Comparison of ENCODE assay signal across 8 cellular contexts in the genomic region with DNA sequence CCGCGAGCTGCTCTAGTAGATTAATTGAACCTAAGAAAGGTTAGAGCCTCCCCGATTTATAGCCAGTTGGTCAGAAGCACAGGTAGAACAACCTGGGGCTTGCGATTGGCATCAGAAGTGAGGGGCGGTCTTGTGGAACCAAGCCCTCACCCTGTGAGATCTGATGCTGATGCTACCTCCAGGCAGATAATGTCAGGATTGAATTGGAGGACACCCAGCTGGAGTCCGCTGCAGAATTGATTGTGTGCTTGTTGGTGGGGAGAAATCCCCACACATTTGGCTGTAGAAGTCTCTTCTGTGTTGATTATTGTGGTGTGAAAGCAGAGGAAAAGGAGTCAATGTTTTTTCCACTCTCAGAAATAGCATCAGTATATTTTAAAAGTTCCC. TPM values are rescaled to one million over a fixed set of nuclear protein-coding genes. Genes with fewer than 3 reads are reported as not detected.
A peak's percentile ranks its signal among the peaks of the same experiment; 100 is the strongest.
DNase-seq lines count a peak whose midpoint lies in the region; ATAC-seq and TF ChIP-seq lines count a peak whose summit lies in the region.

No MANE protein-coding gene starts in this region.

- peaks cover 0 to 6% of the 10 kb centered on the region in 2 donors for H3K36me3 ChIP-seq in vagina

- H3K4me1 ChIP-seq in vagina = peaks cover 35% of the 10 kb centered on the region

- peak overlapping the region in 30 of 59 donors; percentile 0 to 41 (median 15) for H3K4me3 ChIP-seq in dorsolateral prefrontal cortex
- no peak overlapping the region for H3K4me3 ChIP-seq in vagina

- H3K4me1 Mint-ChIP-seq in natural killer cell = peaks cover 50 to 55% of the 10 kb centered on the region in 2 donors
- peaks cover 40 to 42% of the 10 kb centered on the region in 2 donors for H3K4me1 Mint-ChIP-seq in natural killer cell treated with Interleukin-12 subunit alpha and Interleukin-12 subunit beta and Interleukin-15 and Interleukin-18, amount 100 ng/mL, for 72 hours (ENCODE audit: low read depth in 2 of 2)
- peaks cover 16% of the 10 kb centered on the region for H3K4me1 Mint-ChIP-seq in neural crest cell

- H3K27ac Mint-ChIP-seq in natural killer cell (peak overlapping the region; percentile 28 to 53), neural crest cell (ENCODE audit: unreplicated experiment) (peak overlapping the region; percentile 15)
- H3K27ac Mint-ChIP-seq in natural killer cell treated with Interleukin-12 subunit alpha and Interleukin-12 subunit beta and Interleukin-15 and Interleukin-18, amount 100 ng/mL, for 72 hours = no peak overlapping the region

- no peak for ATAC-seq in natural killer cell
- no peak for ATAC-seq in natural killer cell treated with Interleukin-12 subunit alpha and Interleukin-12 subunit beta and Interleukin-15 and Interleukin-18, amount 100 ng/mL, for 72 hours

- intact Hi-C loops in natural killer cell (cut with micrococcal nuclease) = no loop called here
- intact Hi-C loops in dorsolateral prefrontal cortex (cut with DNase I) = loop anchor here in 1 of 2 donors (5.0 kb wide), 1 partner anchor 41 kb away; the partner anchor contains the start of gene CREBRF
- intact Hi-C loops in vagina (cut with DNase I) = loop anchor here (5.0 kb wide), 1 partner anchor 41 kb away; the partner anchor contains the start of gene CREBRF

- TF ChIP-seq CTCF in natural killer cell (IDR thresholded peaks at IDR 0.05) (no peak), dorsolateral prefrontal cortex (IDR thresholded peaks at IDR 0.05 in 54 of 56, conservative IDR thresholded peaks at IDR 0.05 in 2 of 56; ENCODE audit: low read depth in 1 of 56, partially characterized antibody in 56 of 56) (no peak), neural crest cell (conservative IDR thresholded peaks at IDR 0.05) (no peak), vagina (IDR thresholded peaks at IDR 0.05) (no peak)

- DNase-seq in natural killer cell (no peak), dorsolateral prefrontal cortex (peak in 1 of 10 donors; percentile 15), neural crest cell (ENCODE audit: low read depth, low spot score) (no peak), vagina (ENCODE audit: extremely low spot score in 2 of 2) (peak; percentile 16 to 60), OCI-M2 (lab: John Stamatoyannopoulos, UW; ENCODE audit: unreplicated experiment) (no peak), Kasumi-1 (lab: John Stamatoyannopoulos, UW) (no peak), DMS53 (lab: John Stamatoyannopoulos, UW) (no peak)
- no peak for DNase-seq in natural killer cell treated with Interleukin-12 subunit alpha and Interleukin-12 subunit beta and Interleukin-15 and Interleukin-18, amount 100 ng/mL, for 72 hours (ENCODE audit: low spot score)

- no peak for TF ChIP-seq POLR2A in vagina (IDR thresholded peaks at IDR 0.05)

- H3K4me3 Mint-ChIP-seq in natural killer cell = no peak overlapping the region
- no peak overlapping the region for H3K4me3 Mint-ChIP-seq in natural killer cell treated with Interleukin-12 subunit alpha and Interleukin-12 subunit beta and Interleukin-15 and Interleukin-18, amount 100 ng/mL, for 72 hours
- no peak overlapping the region for H3K4me3 Mint-ChIP-seq in neural crest cell

- H3K27me3 ChIP-seq in dorsolateral prefrontal cortex (no peaks in the 10 kb centered on the region), vagina (no peaks in the 10 kb centered on the region)

- peak overlapping the region in 57 of 59 donors; percentile 0 to 95 (median 80) for H3K27ac ChIP-seq in dorsolateral prefrontal cortex
- H3K27ac ChIP-seq in vagina = peak overlapping the region; percentile 72

- H3K36me3 Mint-ChIP-seq in natural killer cell (no peaks in the 10 kb centered on the region), neural crest cell (ENCODE audit: low read depth) (peaks cover 12% of the 10 kb centered on the region)
- peaks cover 12% of the 10 kb centered on the region for H3K36me3 Mint-ChIP-seq in natural killer cell treated with Interleukin-12 subunit alpha and Interleukin-12 subunit beta and Interleukin-15 and Interleukin-18, amount 100 ng/mL, for 72 hours

- no peaks in the 10 kb centered on the region for H3K9me3 ChIP-seq in vagina

- H3K9me3 Mint-ChIP-seq in natural killer cell (no peaks in the 10 kb centered on the region), neural crest cell (no peaks in the 10 kb centered on the region)
- no peaks in the 10 kb centered on the region for H3K9me3 Mint-ChIP-seq in natural killer cell treated with Interleukin-12 subunit alpha and Interleukin-12 subunit beta and Interleukin-15 and Interleukin-18, amount 100 ng/mL, for 72 hours

- H3K27me3 Mint-ChIP-seq in natural killer cell (ENCODE audit: low read depth in 2 of 2) = no peaks in the 10 kb centered on the region
- H3K27me3 Mint-ChIP-seq in natural killer cell treated with Interleukin-12 subunit alpha and Interleukin-12 subunit beta and Interleukin-15 and Interleukin-18, amount 100 ng/mL, for 72 hours = no peaks in the 10 kb centered on the region
- H3K27me3 Mint-ChIP-seq in neural crest cell (ENCODE audit: low read depth) = no peaks in the 10 kb centered on the region

RNA-seq across cellular contexts. Expression of gene ATP6V0E1, which starts 32.5 kb away (rescaled TPM):
- total RNA-seq in natural killer cell (100 to 1,000 TPM; 101 to 141 (median 103) TPM), dorsolateral prefrontal cortex (100 to 1,000 TPM in 3 of 120 experiments, 10 to 100 TPM in 117; 35.0 to 115 (median 64.3) TPM), neural crest cell (71.8 and 76.4 TPM in 2 replicates), vagina (121 TPM)
- total RNA-seq in natural killer cell treated with Interleukin-12 subunit alpha and Interleukin-12 subunit beta and Interleukin-15 and Interleukin-18, amount 100 ng/mL, for 72 hours = 100 to 1,000 TPM; 150 to 214 TPM

RNA-seq across cellular contexts. Expression of gene CREBRF, which starts 40.1 kb away (rescaled TPM):
- 100 to 1,000 TPM; 118 to 127 (median 121) TPM for total RNA-seq in natural killer cell
- total RNA-seq in natural killer cell treated with Interleukin-12 subunit alpha and Interleukin-12 subunit beta and Interleukin-15 and Interleukin-18, amount 100 ng/mL, for 72 hours = 10 to 100 TPM in 1 of 2 donors, 1 to 10 TPM in 1; 9.8 to 16.5 TPM
- total RNA-seq in dorsolateral prefrontal cortex = 10 to 100 TPM; 44.1 to 80.1 (median 58.8) TPM
- 4.6 and 5.2 TPM in 2 replicates for total RNA-seq in neural crest cell
- 34.4 TPM for total RNA-seq in vagina

RNA-seq across cellular contexts. Expression of gene RPL26L1, which starts 56.8 kb away (rescaled TPM):
- total RNA-seq in natural killer cell (10 to 100 TPM; 11.2 to 12.4 (median 12.1) TPM), dorsolateral prefrontal cortex (10 to 100 TPM; 13.1 to 36.0 (median 24.4) TPM), neural crest cell (54.6 and 57.5 TPM in 2 replicates), vagina (17.7 TPM)
- total RNA-seq in natural killer cell treated with Interleukin-12 subunit alpha and Interleukin-12 subunit beta and Interleukin-15 and Interleukin-18, amount 100 ng/mL, for 72 hours = 10 to 100 TPM; 41.5 to 47.3 TPM

Comparison
In these comparisons a context has a peak if more than half of its experiments do, and no peak if none do; other contexts are left out.
1. H3K27ac Mint-ChIP-seq: peak in natural killer cell (2 of 2) and neural crest cell (single experiment); none in natural killer cell treated with Interleukin-12 subunit alpha and Interleukin-12 subunit beta and Interleukin-15 and Interleukin-18, amount 100 ng/mL, for 72 hours (0 of 2).
2. DNase-seq: peak in vagina (2 of 2); none in natural killer cell (single experiment), natural killer cell treated with Interleukin-12 subunit alpha and Interleukin-12 subunit beta and Interleukin-15 and Interleukin-18, amount 100 ng/mL, for 72 hours (single experiment), neural crest cell (single experiment), OCI-M2 (single experiment), Kasumi-1 (0 of 2) and DMS53 (single experiment).
3. H3K4me3 ChIP-seq: peak in dorsolateral prefrontal cortex (30 of 59); none in vagina (0 of 2).